ENCODE assay signal across 9 cellular contexts in the genomic region with DNA sequence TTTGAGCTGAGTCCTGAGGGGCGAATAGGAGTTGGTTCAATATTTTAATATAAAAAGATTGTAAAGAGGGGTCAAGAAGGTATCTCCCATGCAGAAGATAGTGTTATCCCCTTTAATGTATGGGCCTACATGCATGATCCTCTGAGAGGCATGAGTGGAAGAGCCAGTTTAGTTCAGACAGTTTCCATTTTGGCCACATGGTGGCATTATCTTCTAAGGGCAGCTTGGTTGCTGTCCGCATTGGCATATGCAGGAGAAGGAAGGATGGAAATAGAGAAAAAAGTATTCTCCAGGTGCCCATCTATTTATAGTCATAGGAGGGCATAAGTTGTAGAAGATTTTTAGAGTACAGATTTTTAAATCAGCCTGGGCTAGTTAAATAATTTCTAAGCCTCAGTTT. TPM values are rescaled to one million over a fixed set of nuclear protein-coding genes. Genes with fewer than 3 reads are reported as not detected.
DNase-seq lines count a peak whose midpoint lies in the region; ATAC-seq and TF ChIP-seq lines count a peak whose summit lies in the region.
"Had no signal": no experiment of that assay in that cellular context is flagged by ENCODE, and none has a peak within 500 bp of the region (broad histone marks: within the 10 kb centered on the region; RNA-seq: fewer than 3 reads in every experiment).

No MANE protein-coding gene starts in this region.

- H3K27ac Mint-ChIP-seq in activated naive CD4-positive, alpha-beta T cell treated with anti-CD3 and anti-CD28 coated beads for 36 hours, result no peak overlapping the region
- H3K27ac Mint-ChIP-seq in activated T-helper 1 cell treated with anti-CD3 and anti-CD28 coated beads, Interleukin-12 subunit alpha, Interleukin-12 subunit beta, Interleukin-2, Interleukin-4 antibody, amounts not matched to agents 30 ng/mL and 10 ng/mL and 1 ng/mL, durations not matched to agents 14 hours and 24 hours and 36 hours, result no peak overlapping the region
- no peak overlapping the region for H3K27ac Mint-ChIP-seq in activated CD8-positive, alpha-beta memory T cell treated with anti-CD3 and anti-CD28 coated beads, Interleukin-2, amount 10 ng/mL, durations not matched to agents 7 days and 5 days

- no peaks in the 10 kb centered on the region for H3K4me1 ChIP-seq in testis

- H3K27me3 ChIP-seq in dorsolateral prefrontal cortex (no peaks in the 10 kb centered on the region), testis (no peaks in the 10 kb centered on the region)

- CTCF ChIA-PET in activated naive CD4-positive, alpha-beta T cell treated with anti-CD3 and anti-CD28 coated beads for 36 hours (lab: Charles Lee), result interaction anchor here (0.6 to 3.5 kb wide), 8 partner anchors 28 to 203 kb away, joined by 3 to 19 read pairs (median 4); no protein-coding TSS in a partner anchor
- CTCF ChIA-PET in activated CD8-positive, alpha-beta memory T cell treated with anti-CD3 and anti-CD28 coated beads, Interleukin-2, amount 10 ng/mL, durations not matched to agents 7 days and 5 days (lab: Charles Lee), result interaction anchor here (0.5 to 2.4 kb wide), 7 partner anchors 10 to 203 kb away, joined by 3 to 9 read pairs (median 4); no protein-coding TSS in a partner anchor

- H3K4me3 Mint-ChIP-seq in activated naive CD4-positive, alpha-beta T cell treated with anti-CD3 and anti-CD28 coated beads for 36 hours, result no peak overlapping the region
- H3K4me3 Mint-ChIP-seq in activated T-helper 1 cell treated with anti-CD3 and anti-CD28 coated beads, Interleukin-12 subunit alpha, Interleukin-12 subunit beta, Interleukin-2, Interleukin-4 antibody, amounts not matched to agents 30 ng/mL and 10 ng/mL and 1 ng/mL, durations not matched to agents 14 hours and 24 hours and 36 hours, result no peak overlapping the region
- no peak overlapping the region for H3K4me3 Mint-ChIP-seq in activated CD8-positive, alpha-beta memory T cell treated with anti-CD3 and anti-CD28 coated beads, Interleukin-2, amount 10 ng/mL, durations not matched to agents 7 days and 5 days

- H3K27ac ChIP-seq in dorsolateral prefrontal cortex (no peak overlapping the region), testis (no peak overlapping the region)
- H3K27ac ChIP-seq: neutrophil had no signal

- H3K4me1 Mint-ChIP-seq in activated naive CD4-positive, alpha-beta T cell treated with anti-CD3 and anti-CD28 coated beads for 36 hours (ENCODE audit: low read depth), result peaks cover 19% of the 10 kb centered on the region
- H3K4me1 Mint-ChIP-seq in activated T-helper 1 cell treated with anti-CD3 and anti-CD28 coated beads, Interleukin-12 subunit alpha, Interleukin-12 subunit beta, Interleukin-2, Interleukin-4 antibody, amounts not matched to agents 30 ng/mL and 10 ng/mL and 1 ng/mL, durations not matched to agents 14 hours and 24 hours and 36 hours (ENCODE audit: low read depth), result peaks cover 10% of the 10 kb centered on the region
- peaks cover 10% of the 10 kb centered on the region for H3K4me1 Mint-ChIP-seq in activated CD8-positive, alpha-beta memory T cell treated with anti-CD3 and anti-CD28 coated beads, Interleukin-2, amount 10 ng/mL, durations not matched to agents 7 days and 5 days

- intact Hi-C loops in activated naive CD4-positive, alpha-beta T cell treated with anti-CD3 and anti-CD28 coated beads for 36 hours (cut with micrococcal nuclease), result loop anchor here (1.0 kb wide), 2 partner anchors 71 to 119 kb away; no protein-coding TSS in a partner anchor
- intact Hi-C loops in dorsolateral prefrontal cortex (cut with DNase I), result no loop called here
- intact Hi-C loops in testis (cut with DNase I; ENCODE audit: low total_unique reads), result no loop called here
- intact Hi-C loops in activated T-helper 1 cell treated with anti-CD3 and anti-CD28 coated beads, Interleukin-12 subunit alpha, Interleukin-12 subunit beta, Interleukin-2, Interleukin-4 antibody, amounts not matched to agents 30 ng/mL and 10 ng/mL and 1 ng/mL, durations not matched to agents 14 hours and 24 hours and 36 hours (cut with micrococcal nuclease), result no loop called here

- DNase-seq in activated naive CD4-positive, alpha-beta T cell treated with anti-CD3 and anti-CD28 coated beads for 36 hours, result peak; percentile 49
- no peak for DNase-seq in activated naive CD4-positive, alpha-beta T cell treated with Interleukin-2 at 50 U/mL for 16 hours
- DNase-seq in NCI-H2029 (lab: John Stamatoyannopoulos, UW) (peak; percentile 16), dorsolateral prefrontal cortex (no peak), testis (peak; percentile 43), pons (ENCODE audit: low spot score) (no peak)
- no peak for DNase-seq in activated T-helper 1 cell treated with anti-CD3 and anti-CD28 coated beads, Interleukin-12 subunit alpha, Interleukin-12 subunit beta, Interleukin-2, Interleukin-4 antibody, amounts not matched to agents 30 ng/mL and 10 ng/mL and 1 ng/mL, durations not matched to agents 14 hours and 24 hours and 36 hours (ENCODE audit: low spot score)
- no peak for DNase-seq in activated CD8-positive, alpha-beta memory T cell treated with anti-CD3 and anti-CD28 coated beads, Interleukin-2, amount 10 ng/mL, durations not matched to agents 7 days and 5 days

- peaks cover 3% of the 10 kb centered on the region for H3K27me3 Mint-ChIP-seq in activated naive CD4-positive, alpha-beta T cell treated with anti-CD3 and anti-CD28 coated beads for 36 hours (ENCODE audit: low read depth)
- peaks cover 42% of the 10 kb centered on the region for H3K27me3 Mint-ChIP-seq in activated T-helper 1 cell treated with anti-CD3 and anti-CD28 coated beads, Interleukin-12 subunit alpha, Interleukin-12 subunit beta, Interleukin-2, Interleukin-4 antibody, amounts not matched to agents 30 ng/mL and 10 ng/mL and 1 ng/mL, durations not matched to agents 14 hours and 24 hours and 36 hours (ENCODE audit: insufficient read depth)
- peaks cover 47% of the 10 kb centered on the region for H3K27me3 Mint-ChIP-seq in activated CD8-positive, alpha-beta memory T cell treated with anti-CD3 and anti-CD28 coated beads, Interleukin-2, amount 10 ng/mL, durations not matched to agents 7 days and 5 days

- 91 to 96% methylated on average over 2 of the region's 2 CpGs for WGBS in testis, 2 donors

- H3K36me3 Mint-ChIP-seq in activated naive CD4-positive, alpha-beta T cell treated with anti-CD3 and anti-CD28 coated beads for 36 hours (ENCODE audit: low read depth), result peaks cover 24% of the 10 kb centered on the region
- H3K36me3 Mint-ChIP-seq in activated T-helper 1 cell treated with anti-CD3 and anti-CD28 coated beads, Interleukin-12 subunit alpha, Interleukin-12 subunit beta, Interleukin-2, Interleukin-4 antibody, amounts not matched to agents 30 ng/mL and 10 ng/mL and 1 ng/mL, durations not matched to agents 14 hours and 24 hours and 36 hours (ENCODE audit: low read depth), result peaks cover 7% of the 10 kb centered on the region
- H3K36me3 Mint-ChIP-seq in activated CD8-positive, alpha-beta memory T cell treated with anti-CD3 and anti-CD28 coated beads, Interleukin-2, amount 10 ng/mL, durations not matched to agents 7 days and 5 days, result peaks cover 18% of the 10 kb centered on the region

- no peak for ATAC-seq in activated CD8-positive, alpha-beta memory T cell treated with anti-CD3 and anti-CD28 coated beads, Interleukin-2, amount 10 ng/mL, durations not matched to agents 7 days and 5 days

- TF ChIP-seq POLR2A in testis (IDR thresholded peaks at IDR 0.05), result no peak

- peaks cover 13% of the 10 kb centered on the region for H3K9me3 Mint-ChIP-seq in activated naive CD4-positive, alpha-beta T cell treated with anti-CD3 and anti-CD28 coated beads for 36 hours
- H3K9me3 Mint-ChIP-seq in activated T-helper 1 cell treated with anti-CD3 and anti-CD28 coated beads, Interleukin-12 subunit alpha, Interleukin-12 subunit beta, Interleukin-2, Interleukin-4 antibody, amounts not matched to agents 30 ng/mL and 10 ng/mL and 1 ng/mL, durations not matched to agents 14 hours and 24 hours and 36 hours, result peaks cover 24% of the 10 kb centered on the region
- peaks cover 4% of the 10 kb centered on the region for H3K9me3 Mint-ChIP-seq in activated CD8-positive, alpha-beta memory T cell treated with anti-CD3 and anti-CD28 coated beads, Interleukin-2, amount 10 ng/mL, durations not matched to agents 7 days and 5 days (ENCODE audit: low read depth)

- TF ChIP-seq CTCF in dorsolateral prefrontal cortex (IDR thresholded peaks at IDR 0.05 in 54 of 56, conservative IDR thresholded peaks at IDR 0.05 in 2 of 56; ENCODE audit: low read depth in 1 of 56, partially characterized antibody in 56 of 56) (peak in 34 of 56 donors; percentile 11 to 49 (median 25)), testis (IDR thresholded peaks at IDR 0.05) (peak in 2 of 3 experiments; percentile 29 to 39)

- H3K9me3 ChIP-seq in testis, result no peaks in the 10 kb centered on the region

- H3K4me3 ChIP-seq in dorsolateral prefrontal cortex, result no peak overlapping the region
- no peak overlapping the region for H3K4me3 ChIP-seq in testis

- no peaks in the 10 kb centered on the region for H3K36me3 ChIP-seq in testis (ENCODE audit: low read depth, missing control alignments)
- H3K36me3 ChIP-seq: neutrophil had no signal

RNA-seq across cellular contexts. Expression of a gene that starts 5.4 kb away (rescaled TPM):
- total RNA-seq in activated naive CD4-positive, alpha-beta T cell treated with anti-CD3 and anti-CD28 coated beads for 36 hours, result 1 to 10 TPM; 4.7 to 4.9 TPM
- total RNA-seq in dorsolateral prefrontal cortex (100 to 1,000 TPM in 2 of 120 experiments, 10 to 100 TPM in 118; 28.4 to 174 (median 49.6) TPM), testis (100 to 1,000 TPM; 103 to 259 TPM)
- 369 TPM for polyA plus RNA-seq in testis (ENCODE audit: insufficient read depth, low read depth, low replicate concordance)
- 1.8 TPM in 2 replicates for total RNA-seq in activated T-helper 1 cell treated with anti-CD3 and anti-CD28 coated beads, Interleukin-12 subunit alpha, Interleukin-12 subunit beta, Interleukin-2, Interleukin-4 antibody, amounts not matched to agents 30 ng/mL and 10 ng/mL and 1 ng/mL, durations not matched to agents 14 hours and 24 hours and 36 hours
- 1 to 10 TPM; 1.6 to 1.7 TPM for total RNA-seq in activated CD8-positive, alpha-beta memory T cell treated with anti-CD3 and anti-CD28 coated beads, Interleukin-2, amount 10 ng/mL, durations not matched to agents 7 days and 5 days

Comparison
In these comparisons a context has a peak if more than half of its experiments do, and no peak if none do; other contexts are left out.
1. DNase-seq: peak in activated naive CD4-positive, alpha-beta T cell treated with anti-CD3 and anti-CD28 coated beads for 36 hours (single experiment), NCI-H2029 (single experiment) and testis (single experiment); none in activated naive CD4-positive, alpha-beta T cell treated with Interleukin-2 at 50 U/mL for 16 hours (single experiment), dorsolateral prefrontal cortex (0 of 10), activated T-helper 1 cell treated with anti-CD3 and anti-CD28 coated beads, Interleukin-12 subunit alpha, Interleukin-12 subunit beta, Interleukin-2, Interleukin-4 antibody, amounts not matched to agents 30 ng/mL and 10 ng/mL and 1 ng/mL, durations not matched to agents 14 hours and 24 hours and 36 hours (single experiment), pons (single experiment) and activated CD8-positive, alpha-beta memory T cell treated with anti-CD3 and anti-CD28 coated beads, Interleukin-2, amount 10 ng/mL, durations not matched to agents 7 days and 5 days (single experiment).
2. RNA of a gene that starts 5.4 kb away (total RNA-seq): 103 to 259 TPM in testis and 28.4 to 174 TPM in dorsolateral prefrontal cortex; 4.7 to 4.9 TPM in activated naive CD4-positive, alpha-beta T cell treated with anti-CD3 and anti-CD28 coated beads for 36 hours, 1.8 TPM in activated T-helper 1 cell treated with anti-CD3 and anti-CD28 coated beads, Interleukin-12 subunit alpha, Interleukin-12 subunit beta, Interleukin-2, Interleukin-4 antibody, amounts not matched to agents 30 ng/mL and 10 ng/mL and 1 ng/mL, durations not matched to agents 14 hours and 24 hours and 36 hours and 1.6 to 1.7 TPM in activated CD8-positive, alpha-beta memory T cell treated with anti-CD3 and anti-CD28 coated beads, Interleukin-2, amount 10 ng/mL, durations not matched to agents 7 days and 5 days; every median in the first group is over 4 times any median in the second.